In genomic region chr7:96418600-96418999, GRCh38 we compare ENCODE assay signal across 14 cellular contexts.
A peak's percentile ranks its signal among the peaks of the same experiment; 100 is the strongest.
DNase-seq lines count a peak whose midpoint lies in the region; ATAC-seq, FAIRE-seq and TF ChIP-seq lines count a peak whose summit lies in the region.
"Had no signal": no experiment of that assay in that cellular context is flagged by ENCODE, and none has a peak within 500 bp of the region (broad histone marks: within the 10 kb centered on the region; RNA-seq: fewer than 3 reads in every experiment).

No MANE protein-coding gene starts in this region.

- H3K36me3 ChIP-seq in A673 (ENCODE audit: insufficient read depth, low read length, poor library complexity, severe bottlenecking) (no peaks in the 10 kb centered on the region), Loucy (ENCODE audit: insufficient read depth, low read length) (no peaks in the 10 kb centered on the region), keratinocyte (ENCODE audit: control insufficient read depth in 2 of 2, extremely low read depth in 1 of 2, insufficient read depth in 2 of 2, low read length in 2 of 2) (no peaks in the 10 kb centered on the region)

- no peak for ATAC-seq in GM18858 (IDR thresholded peaks at IDR 0.05; ENCODE audit: unreplicated experiment)
- ATAC-seq in GM19328 (IDR thresholded peaks at IDR 0.05; ENCODE audit: unreplicated experiment), result no peak
- ATAC-seq: CD8-positive, alpha-beta T cell; GM23338 had no signal

- dilution Hi-C loops in keratinocyte (cut with MboI; ENCODE audit: extremely low pct_ligation_motif_present, low sequenced_read_pairs), result no loop called here

- H3K9ac ChIP-seq in Loucy (ENCODE audit: low read depth, low read length, poor library complexity, severe bottlenecking) (no peak overlapping the region), keratinocyte (ENCODE audit: control insufficient read depth, extremely low read depth, insufficient read depth, low read length) (no peak overlapping the region)

- H3F3A ChIP-seq in Loucy (ENCODE audit: low read depth), result no peaks in the 10 kb centered on the region

- H3K9me1 ChIP-seq in keratinocyte (ENCODE audit: control insufficient read depth, extremely low read depth, insufficient read depth, low read length), result no peaks in the 10 kb centered on the region

- peak; percentile 17 for FAIRE-seq in keratinocyte (lab: Jason Lieb, UNC)
- FAIRE-seq: A204.1 had no signal

- POLR2A ChIA-PET in A673 (lab: Charles Lee; ENCODE audit: low non-redundant PET), result no interaction called here

- H3K9me3 ChIP-seq in A673 (ENCODE audit: low read depth, low read length, poor library complexity, severe bottlenecking) (no peaks in the 10 kb centered on the region), Loucy (ENCODE audit: insufficient read depth, low read depth, low read length) (no peaks in the 10 kb centered on the region), keratinocyte (ENCODE audit: control insufficient read depth, low read depth, low read length) (no peaks in the 10 kb centered on the region)

- no peak overlapping the region for H2AFZ ChIP-seq in Loucy (ENCODE audit: low read length)
- no peak overlapping the region for H2AFZ ChIP-seq in keratinocyte (ENCODE audit: control insufficient read depth, low read length)
- H2AFZ ChIP-seq: GM23338 had no signal

- CTCF ChIA-PET in A673 (lab: Charles Lee), result no interaction called here

- H4K20me1 ChIP-seq in Loucy (ENCODE audit: insufficient read depth, low read length, poor library complexity, severe bottlenecking), result no peaks in the 10 kb centered on the region
- no peaks in the 10 kb centered on the region for H4K20me1 ChIP-seq in keratinocyte (ENCODE audit: control insufficient read depth, extremely low read depth, insufficient read depth, low read length)

- H3K4me2 ChIP-seq in Loucy (ENCODE audit: low read depth, low read length, poor library complexity, severe bottlenecking) (peak overlapping the region; percentile 35), keratinocyte (ENCODE audit: control insufficient read depth, extremely low read depth, insufficient read depth, low read depth, low read length) (no peak overlapping the region)
- H3K4me2 ChIP-seq: GM23338 had no signal

- H3K9me2 ChIP-seq in Loucy (replicated peaks; ENCODE audit: low read depth, low read length), result no peaks in the 10 kb centered on the region

- H3K27ac ChIP-seq in A673 (ENCODE audit: low read depth, low read length, poor library complexity, severe bottlenecking), result no peak overlapping the region
- H3K27ac ChIP-seq in keratinocyte (ENCODE audit: control insufficient read depth, insufficient read depth, low read length), result no peak overlapping the region

- no peak for TF ChIP-seq CTCF in A673 (conservative IDR thresholded peaks at IDR 0.05; ENCODE audit: low read depth, low read length)
- no peak for TF ChIP-seq CTCF in Loucy (conservative IDR thresholded peaks at IDR 0.05; ENCODE audit: low read length)
- TF ChIP-seq CTCF in keratinocyte (optimal IDR thresholded peaks at IDR 0.05 in 1 of 3, IDR thresholded peaks at IDR 0.05 in 1 of 3, conservative IDR thresholded peaks at IDR 0.05 in 1 of 3; ENCODE audit: extremely low read depth in 1 of 3, insufficient read depth in 2 of 3, low read length in 3 of 3), result no peak

- H3K4me3 ChIP-seq in A673 (ENCODE audit: low read depth, low read length, poor library complexity, severe bottlenecking) (no peak overlapping the region), Loucy (ENCODE audit: low read length, poor library complexity, severe bottlenecking) (no peak overlapping the region), keratinocyte (ENCODE audit: control insufficient read depth in 2 of 3, extremely low read depth in 1 of 3, insufficient read depth in 2 of 3, low read depth in 1 of 3, low read length in 3 of 3) (no peak overlapping the region)
- H3K4me3 ChIP-seq: GM23338 had no signal

- H3K4me1 ChIP-seq in A673 (ENCODE audit: insufficient read depth, low read length, poor library complexity, severe bottlenecking) (peaks cover 29% of the 10 kb centered on the region), Loucy (ENCODE audit: insufficient read depth, low read length, poor library complexity, severe bottlenecking) (peaks cover 79% of the 10 kb centered on the region), keratinocyte (ENCODE audit: control insufficient read depth, extremely low read depth, insufficient read depth, low read length) (no peaks in the 10 kb centered on the region)

- DNase-seq in A673 (ENCODE audit: low spot score) (peak; percentile 14), NCI-H2171 treated with DMSO at 0.1 percent for 48 hours (lab: John Stamatoyannopoulos, UW) (peak; percentile 58), keratinocyte (ENCODE audit: low read depth, low spot score) (no peak), pons (ENCODE audit: low spot score) (no peak)
- DNase-seq: CD8-positive, alpha-beta T cell; COR-L47; DMS53; GF-D8; H9 had no signal

- H3K27me3 ChIP-seq in A673 (replicated peaks; ENCODE audit: insufficient read depth, low read depth, low read length, poor library complexity) (no peaks in the 10 kb centered on the region), Loucy (ENCODE audit: insufficient read depth, low read length, poor library complexity, severe bottlenecking) (no peaks in the 10 kb centered on the region), keratinocyte (ENCODE audit: control insufficient read depth, extremely low read depth, insufficient read depth, low read length) (no peaks in the 10 kb centered on the region)

- no TSS peak for BruUV-seq in A673 (replicated peaks; lab: Mats Ljungman, UMichigan)

- H3K79me2 ChIP-seq in Loucy (ENCODE audit: insufficient read depth, low read length) (no peaks in the 10 kb centered on the region), keratinocyte (ENCODE audit: control insufficient read depth, insufficient read depth, low read length) (no peaks in the 10 kb centered on the region)

- intact Hi-C loops in A673 (cut with micrococcal nuclease; ENCODE audit: unreplicated experiment), result loop anchor here (5.0 kb wide), 2 partner anchors 329 to 501 kb away; no protein-coding TSS in a partner anchor

Comparison
In these comparisons a context has a peak if more than half of its experiments do, and no peak if none do; other contexts are left out.
1. DNase-seq: peak in A673 (single experiment) and NCI-H2171 treated with DMSO at 0.1 percent for 48 hours (single experiment); none in keratinocyte (single experiment) and pons (single experiment).